8 cellular contexts compared by ENCODE assay signal in genomic region chr4:70601422-70602039, GRCh38. TPM values are rescaled to one million over a fixed set of nuclear protein-coding genes. Genes with fewer than 3 reads are reported as not detected.
A peak's percentile ranks its signal among the peaks of the same experiment; 100 is the strongest.
DNase-seq lines count a peak whose midpoint lies in the region; TF ChIP-seq lines count a peak whose summit lies in the region.

No MANE protein-coding gene starts in this region.

- H2AFZ ChIP-seq in Karpas-422 (ENCODE audit: low read length) = 0 out of 2 replicates have a peak overlapping the region, but pooled peaks have one; percentile 10
- peak overlapping the region; percentile 59 for H2AFZ ChIP-seq in OCI-LY7 (ENCODE audit: low read length)
- no peak overlapping the region for H2AFZ ChIP-seq in parathyroid adenoma

- no peaks in the 10 kb centered on the region for H4K20me1 ChIP-seq in Karpas-422 (ENCODE audit: insufficient read depth, low read depth, low read length)
- H4K20me1 ChIP-seq in OCI-LY7 (ENCODE audit: insufficient read depth, low read length) = no peaks in the 10 kb centered on the region

- H3K9ac ChIP-seq in Karpas-422 (ENCODE audit: low read length) = no peak overlapping the region
- no peak overlapping the region for H3K9ac ChIP-seq in parathyroid adenoma

- H3K4me3 ChIP-seq in Karpas-422 (ENCODE audit: low read length) (no peak overlapping the region), OCI-LY7 (ENCODE audit: low read depth, low read length, poor library complexity, severe bottlenecking) (no peak overlapping the region), fibroblast of the aortic adventitia (ENCODE audit: low read depth, low read length) (no peak overlapping the region), parathyroid adenoma (ENCODE audit: low read depth, low read length) (no peak overlapping the region)

- intact Hi-C loops in OCI-LY7 (cut with micrococcal nuclease; ENCODE audit: unreplicated experiment) = loop anchor here (1.0 to 5.0 kb wide), 8 partner anchors 87 to 1111 kb away; partner anchors contain the start of genes GRSF1 and UTP3

- H3K4me2 ChIP-seq in Karpas-422 (ENCODE audit: low read depth, low read length, poor library complexity, severe bottlenecking) = peak overlapping the region; percentile 8
- peak overlapping the region; percentile 41 for H3K4me2 ChIP-seq in OCI-LY7 (ENCODE audit: low read length)
- H3K4me2 ChIP-seq in parathyroid adenoma (ENCODE audit: low read length) = no peak overlapping the region

- no peak overlapping the region for H3K27ac ChIP-seq in Karpas-422 (ENCODE audit: low read length)
- H3K27ac ChIP-seq in OCI-LY7 (ENCODE audit: low read depth, low read length, poor library complexity, severe bottlenecking) = no peak overlapping the region
- no peak overlapping the region for H3K27ac ChIP-seq in parathyroid adenoma

- TF ChIP-seq CTCF in OCI-LY7 (conservative IDR thresholded peaks at IDR 0.05; ENCODE audit: low read length) (peak; percentile 99), fibroblast of the aortic adventitia (IDR thresholded peaks at IDR 0.05; ENCODE audit: insufficient read depth, low read length) (peak; percentile 73), parathyroid adenoma (IDR thresholded peaks at IDR 0.05) (peak; percentile 61)

- H3K27me3 Mint-ChIP-seq in activated T-cell treated with anti-CD3 and anti-CD28 coated beads, Interleukin-2, amount 50 U/mL, for 24 hours = peaks cover 3% of the 10 kb centered on the region

- H3K27ac Mint-ChIP-seq in activated T-cell treated with anti-CD3 and anti-CD28 coated beads, Interleukin-2, amount 50 U/mL, for 24 hours = no peak overlapping the region

- BruUV-seq in OCI-LY7 (replicated peaks; lab: Mats Ljungman, UMichigan) = no TSS peak

- POLR2A ChIA-PET in OCI-LY7 (lab: Charles Lee) = interaction anchor here (0.6 to 1.0 kb wide), 2 partner anchors 16 to 138 kb away, joined by 3 read pairs; no protein-coding TSS in a partner anchor

- H3K36me3 ChIP-seq in Karpas-422 (ENCODE audit: insufficient read depth, low read length) = no peaks in the 10 kb centered on the region
- H3K36me3 ChIP-seq in OCI-LY7 (ENCODE audit: insufficient read depth, low read length) = no peaks in the 10 kb centered on the region
- H3K36me3 ChIP-seq in parathyroid adenoma (ENCODE audit: control insufficient read depth, insufficient read depth, low read length) = no peaks in the 10 kb centered on the region

- no peak overlapping the region for H3K4me3 Mint-ChIP-seq in activated T-cell treated with anti-CD3 and anti-CD28 coated beads, Interleukin-2, amount 50 U/mL, for 24 hours

- H3K79me2 ChIP-seq in Karpas-422 (ENCODE audit: low read length) (no peaks in the 10 kb centered on the region), OCI-LY7 (ENCODE audit: insufficient read depth, low read depth, low read length) (no peaks in the 10 kb centered on the region), parathyroid adenoma (no peaks in the 10 kb centered on the region)

- H3K9me3 ChIP-seq in Karpas-422 (ENCODE audit: low read length) (no peaks in the 10 kb centered on the region), OCI-LY7 (ENCODE audit: low read length) (no peaks in the 10 kb centered on the region), parathyroid adenoma (ENCODE audit: control insufficient read depth, low read length) (no peaks in the 10 kb centered on the region)

- no peaks in the 10 kb centered on the region for H3K9me2 ChIP-seq in Karpas-422 (replicated peaks; ENCODE audit: insufficient read depth, low read length)
- no peaks in the 10 kb centered on the region for H3K9me2 ChIP-seq in OCI-LY7 (ENCODE audit: insufficient read depth, low read length)

- H3K27me3 ChIP-seq in Karpas-422 (ENCODE audit: low read length) = no peaks in the 10 kb centered on the region
- no peaks in the 10 kb centered on the region for H3K27me3 ChIP-seq in parathyroid adenoma (ENCODE audit: control insufficient read depth, insufficient read depth, low read length)

- H3K9me3 Mint-ChIP-seq in activated T-cell treated with anti-CD3 and anti-CD28 coated beads, Interleukin-2, amount 50 U/mL, for 24 hours = no peaks in the 10 kb centered on the region

- H3K4me1 ChIP-seq in Karpas-422 (ENCODE audit: low read length) (0 out of 2 replicates have a peak, but pooled peaks cover 3% of the 10 kb centered on the region), OCI-LY7 (ENCODE audit: insufficient read depth, low read length, poor library complexity, severe bottlenecking) (peaks cover 7% of the 10 kb centered on the region), parathyroid adenoma (no peaks in the 10 kb centered on the region)

- DNase-seq in GM03348 (ENCODE audit: low spot score) (peak; percentile 38), GOT3 (lab: John Stamatoyannopoulos, UW) (peak; percentile 8), Karpas-422 (peak; percentile 90), OCI-LY7 (ENCODE audit: low spot score) (peak; percentile 90), fibroblast of the aortic adventitia (ENCODE audit: low read depth) (peak; percentile 71), ureter (ENCODE audit: low spot score) (peak; percentile 61)
- DNase-seq in activated T-cell treated with anti-CD3 and anti-CD28 coated beads, Interleukin-2, amount 50 U/mL, for 24 hours = peak; percentile 63

- CTCF ChIA-PET in OCI-LY7 (lab: Charles Lee; ENCODE audit: unreplicated experiment) = no interaction called here

- no peaks in the 10 kb centered on the region for H3K4me1 Mint-ChIP-seq in activated T-cell treated with anti-CD3 and anti-CD28 coated beads, Interleukin-2, amount 50 U/mL, for 24 hours (ENCODE audit: low read depth)

- no peaks in the 10 kb centered on the region for H3K36me3 Mint-ChIP-seq in activated T-cell treated with anti-CD3 and anti-CD28 coated beads, Interleukin-2, amount 50 U/mL, for 24 hours (ENCODE audit: low read depth)

RNA-seq across cellular contexts. Expression of gene AMBN, which starts 9.5 kb away (rescaled TPM):
- not detected in 2 replicates for total RNA-seq in Karpas-422 (2014; rRNA removed; shearing (Covaris generic); ENCODE audit: low replicate concordance)
- not detected in 2 replicates for total RNA-seq in OCI-LY7 (2014; rRNA removed; shearing (Covaris generic))
- total RNA-seq in OCI-LY7 (2022) = not detected in 2 replicates
- total RNA-seq in fibroblast of the aortic adventitia (ENCODE audit: low replicate concordance) = not detected in 2 replicates
- not detected for total RNA-seq in ureter

RNA-seq across cellular contexts. Expression of gene ENAM, which starts 27.0 kb away (rescaled TPM):
- not detected in 2 replicates for total RNA-seq in Karpas-422 (2014; rRNA removed; shearing (Covaris generic); ENCODE audit: low replicate concordance)
- 0.32 TPM in 1 of 2 replicates, not detected in the other for total RNA-seq in OCI-LY7 (2014; rRNA removed; shearing (Covaris generic))
- 3.5 and 6.2 TPM in 2 replicates for total RNA-seq in OCI-LY7 (2022)
- total RNA-seq in fibroblast of the aortic adventitia (ENCODE audit: low replicate concordance) = 0.18 TPM in 1 of 2 replicates, not detected in the other
- total RNA-seq in ureter = 0.05 TPM

Comparison
In these comparisons a context has a peak if more than half of its experiments do, and no peak if none do; other contexts are left out.
1. DNase-seq: peak in every context shown above with its lines; median percentile 90 in Karpas-422; 90 in OCI-LY7; 71 in fibroblast of the aortic adventitia; 63 in activated T-cell treated with anti-CD3 and anti-CD28 coated beads, Interleukin-2, amount 50 U/mL, for 24 hours; 61 in ureter; 38 in GM03348; 8 in GOT3.